25 cellular contexts compared by ENCODE assay signal in genomic region chr6:85252085-85252484, GRCh38.
"Had no signal": no experiment of that assay in that cellular context is flagged by ENCODE, and none has a peak within 500 bp of the region (broad histone marks: within the 10 kb centered on the region; RNA-seq: fewer than 3 reads in every experiment).

No MANE protein-coding gene starts in this region.

- H3K79me2 ChIP-seq: hepatocyte had no signal

- DNase-seq: colonic mucosa; cortex of kidney; dermis blood vessel endothelial cell; dorsolateral prefrontal cortex; effector CD4-positive, alpha-beta T cell; effector CD8-positive, alpha-beta T cell; effector memory CD4-positive, alpha-beta T cell; effector memory CD8-positive, alpha-beta T cell; erythroblast; esophagus squamous epithelium; foreskin keratinocyte; foreskin melanocyte; gastrocnemius medialis; glutamatergic neuron; head of caudate nucleus; heart left ventricle; heart right ventricle; hippocampal formation had no signal

- H3K27me3 ChIP-seq: colonic mucosa, esophagus muscularis mucosa, esophagus squamous epithelium, foreskin keratinocyte, gastrocnemius medialis, gastroesophageal sphincter, heart left ventricle, heart right ventricle, hepatocyte had no signal

- H3K9me3 ChIP-seq: colonic mucosa, gastrocnemius medialis had no signal

- H3K27me3 Mint-ChIP-seq: dendritic cell treated with granulocyte-macrophage colony-stimulating factor and Interleukin-4, amounts not matched to agents 40 ng/mL and 50 ng/mL, for 4 days had no signal

- H3K4me3 Mint-ChIP-seq: dendritic cell treated with granulocyte-macrophage colony-stimulating factor and Interleukin-4, amounts not matched to agents 40 ng/mL and 50 ng/mL, for 4 days; effector memory CD8-positive, alpha-beta T cell had no signal

- H3K4me3 ChIP-seq: colonic mucosa, coronary artery, dorsolateral prefrontal cortex, esophagus muscularis mucosa, esophagus squamous epithelium, gastrocnemius medialis, gastroesophageal sphincter, heart left ventricle, heart right ventricle, hepatocyte had no signal

- H3K27ac ChIP-seq: colonic mucosa, coronary artery, dorsolateral prefrontal cortex, epithelial cell of prostate, esophagus muscularis mucosa, esophagus squamous epithelium, foreskin keratinocyte, gastrocnemius medialis, gastroesophageal sphincter, heart right ventricle, hepatocyte had no signal

- H3K27ac Mint-ChIP-seq: dendritic cell treated with granulocyte-macrophage colony-stimulating factor and Interleukin-4, amounts not matched to agents 40 ng/mL and 50 ng/mL, for 4 days; effector memory CD8-positive, alpha-beta T cell had no signal

- H3K36me3 ChIP-seq: colonic mucosa, esophagus muscularis mucosa, esophagus squamous epithelium, gastrocnemius medialis, gastroesophageal sphincter, heart left ventricle, heart right ventricle had no signal

- H3K4me2 ChIP-seq: hepatocyte had no signal

- H3K4me1 ChIP-seq: colonic mucosa, esophagus muscularis mucosa, esophagus squamous epithelium, foreskin keratinocyte, gastrocnemius medialis, gastroesophageal sphincter, heart right ventricle had no signal

- H2AFZ ChIP-seq: hepatocyte had no signal

- ATAC-seq: effector memory CD8-positive, alpha-beta T cell; esophagus mucosa; foreskin keratinocyte; gastrocnemius medialis; gastroesophageal sphincter; heart left ventricle; heart right ventricle had no signal
